Comparison of ENCODE assay signal across 8 cellular contexts in the genomic region with DNA sequence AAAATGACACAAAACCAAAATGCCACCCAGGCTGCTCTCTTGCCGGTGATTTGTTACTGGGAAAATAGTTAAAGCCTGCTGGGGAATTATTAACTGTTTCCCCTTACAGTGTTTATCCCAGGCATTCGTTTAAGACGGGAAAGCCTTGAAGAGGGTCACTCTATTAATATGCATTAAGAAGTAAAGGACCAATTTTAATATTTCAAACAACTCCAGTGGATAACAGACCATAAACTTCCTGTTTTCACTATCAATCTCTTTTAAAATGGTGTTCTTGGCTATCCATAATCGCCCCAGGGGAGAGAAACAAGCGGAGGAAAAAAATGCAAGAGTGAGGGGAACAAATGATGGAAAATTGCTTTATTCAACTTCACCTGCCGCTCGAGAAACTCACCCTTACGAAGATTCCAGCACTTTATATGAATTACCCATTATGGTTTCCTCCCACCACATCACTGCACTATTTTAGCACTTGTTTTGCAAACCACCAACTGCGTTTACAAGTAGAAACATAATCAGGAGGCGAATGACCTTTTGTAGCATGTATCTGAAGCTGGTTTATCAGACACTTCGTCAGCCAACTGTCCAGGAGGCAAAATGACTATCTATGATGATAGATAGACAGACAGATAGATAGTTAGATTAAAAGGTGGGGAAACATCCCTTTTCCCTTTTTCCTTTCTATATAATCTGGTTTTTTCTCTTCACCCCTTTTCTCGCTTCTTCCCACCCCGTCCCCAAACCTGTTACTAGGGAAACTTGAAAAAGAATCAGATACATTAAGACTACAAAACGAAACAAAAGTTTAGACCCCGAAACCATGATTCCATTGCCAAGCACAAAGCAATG. TPM values are rescaled to one million over a fixed set of nuclear protein-coding genes. Genes with fewer than 3 reads are reported as not detected.
DNase-seq lines count a peak whose midpoint lies in the region; ATAC-seq and TF ChIP-seq lines count a peak whose summit lies in the region.

No MANE protein-coding gene starts in this region.

- no peaks in the 10 kb centered on the region for H3K4me1 ChIP-seq in PC-3 (ENCODE audit: insufficient read depth, low read length)
- H3K4me1 ChIP-seq in mucosa of descending colon (ENCODE audit: low read depth), result peaks cover 5% of the 10 kb centered on the region

- H2AFZ ChIP-seq in PC-3 (ENCODE audit: low read length), result peak overlapping the region; percentile 41; the same call in 1 of the 2 replicates

- POLR2A ChIA-PET in PC-3 (lab: Charles Lee; ENCODE audit: unreplicated experiment), result interaction anchor here (0.6 kb wide), 1 partner anchor 68 kb away, joined by 5 read pairs; no protein-coding TSS in a partner anchor

- DNase-seq in G401 (ENCODE audit: low spot score), result peak; percentile 64
- DNase-seq in PC-3, result no peak
- DNase-seq in epithelial cell of proximal tubule (ENCODE audit: low read depth), result no peak
- DNase-seq in progenitor cell of endocrine pancreas (ENCODE audit: low spot score, unreplicated experiment), result no peak
- no peak for DNase-seq in SIG-M5 (lab: John Stamatoyannopoulos, UW)
- no peak for DNase-seq in activated CD4-positive, CD25-positive, alpha-beta regulatory T cell treated with anti-CD3 and anti-CD28 coated beads, Interleukin-2, amount 50 U/mL, for 72 hours
- DNase-seq in HuH-7.5 (ENCODE audit: low spot score), result no peak
- DNase-seq in mucosa of descending colon, result no peak

- in situ Hi-C loops in G401 (cut with HindIII; ENCODE audit: low sequenced_read_pairs), result no loop called here

- no peaks in the 10 kb centered on the region for H3K79me2 ChIP-seq in PC-3 (ENCODE audit: low read length)

- CTCF ChIA-PET in PC-3 (lab: Charles Lee), result interaction anchor here (0.6 to 1.5 kb wide), 2 partner anchors 62 to 290 kb away, joined by 3 read pairs; no protein-coding TSS in a partner anchor

- no peaks in the 10 kb centered on the region for H4K20me1 ChIP-seq in PC-3 (ENCODE audit: low read length)

- H3K9me3 ChIP-seq in PC-3 (ENCODE audit: low read length) (no peaks in the 10 kb centered on the region), mucosa of descending colon (no peaks in the 10 kb centered on the region)

- no TSS peak for BruUV-seq in PC-3 (replicated peaks; lab: Mats Ljungman, UMichigan)

- TF ChIP-seq CTCF in PC-3 (conservative IDR thresholded peaks at IDR 0.05; ENCODE audit: low read depth, low read length) (no peak), epithelial cell of proximal tubule (conservative IDR thresholded peaks at IDR 0.05; ENCODE audit: low read depth, low read length) (no peak), progenitor cell of endocrine pancreas (IDR thresholded peaks at IDR 0.05; ENCODE audit: unreplicated experiment) (no peak), mucosa of descending colon (IDR thresholded peaks at IDR 0.05) (no peak)

- H3K27ac ChIP-seq in PC-3 (ENCODE audit: low read length), result no peak overlapping the region

- H3K4me3 Mint-ChIP-seq in progenitor cell of endocrine pancreas (ENCODE audit: low read depth), result peak overlapping the region; percentile 95

- H3K4me3 ChIP-seq in PC-3 (ENCODE audit: low read length), result peak overlapping the region; percentile 72
- H3K4me3 ChIP-seq in epithelial cell of proximal tubule (ENCODE audit: low read depth, low read length), result peak overlapping the region; percentile 53
- no peak overlapping the region for H3K4me3 ChIP-seq in mucosa of descending colon

- H3K27me3 Mint-ChIP-seq in progenitor cell of endocrine pancreas, result peaks cover 64% of the 10 kb centered on the region

- H3K36me3 ChIP-seq in PC-3 (ENCODE audit: low read depth, low read length) (no peaks in the 10 kb centered on the region), mucosa of descending colon (ENCODE audit: low read depth) (no peaks in the 10 kb centered on the region)

- H3F3A ChIP-seq in PC-3 (ENCODE audit: low read length, unreplicated experiment), result no peaks in the 10 kb centered on the region

- H3K9me2 ChIP-seq in PC-3 (replicated peaks; ENCODE audit: low read length), result no peaks in the 10 kb centered on the region

- H3K9ac ChIP-seq in PC-3 (ENCODE audit: low read length), result no peak overlapping the region

- no peaks in the 10 kb centered on the region for H3K9me3 Mint-ChIP-seq in progenitor cell of endocrine pancreas (ENCODE audit: low read depth)

- peak overlapping the region; percentile 68 for H3K27ac Mint-ChIP-seq in progenitor cell of endocrine pancreas

- no peaks in the 10 kb centered on the region for H3K36me3 Mint-ChIP-seq in progenitor cell of endocrine pancreas (ENCODE audit: insufficient read depth)

- intact Hi-C loops in PC-3 (cut with micrococcal nuclease), result loop anchor here (1.0 kb wide), 1 partner anchor 290 kb away; no protein-coding TSS in a partner anchor
- intact Hi-C loops in mucosa of descending colon (cut with DNase I, micrococcal nuclease), result no loop called here

- H3K27me3 ChIP-seq in PC-3 (ENCODE audit: low read length), result peaks cover 60% of the 10 kb centered on the region

- peaks cover 13% of the 10 kb centered on the region for H3K4me1 Mint-ChIP-seq in progenitor cell of endocrine pancreas (ENCODE audit: low read depth)

- H3K4me2 ChIP-seq in PC-3 (ENCODE audit: low read length), result peak overlapping the region; percentile 73

- no peak for ATAC-seq in PC-3
- ATAC-seq in mucosa of descending colon, result no peak

RNA-seq across cellular contexts. Expression of a gene that starts 1.2 kb away (rescaled TPM):
- not detected in 2 replicates for total RNA-seq in G401 (2014; rRNA removed; shearing (Covaris generic))
- 0.11 and 0.23 TPM in 2 replicates for total RNA-seq in PC-3 (2014; rRNA removed)
- total RNA-seq in epithelial cell of proximal tubule, result 3.0 and 4.7 TPM in 2 replicates
- 1.5 and 1.8 TPM in 2 replicates for total RNA-seq in progenitor cell of endocrine pancreas
- 1 to 10 TPM in 1 of 3 donors, under 1 TPM in 2; 0.43 to 7.8 (median 0.72) TPM for total RNA-seq in mucosa of descending colon
